ENCODE assay signal across 1 cellular context in the genomic region with DNA sequence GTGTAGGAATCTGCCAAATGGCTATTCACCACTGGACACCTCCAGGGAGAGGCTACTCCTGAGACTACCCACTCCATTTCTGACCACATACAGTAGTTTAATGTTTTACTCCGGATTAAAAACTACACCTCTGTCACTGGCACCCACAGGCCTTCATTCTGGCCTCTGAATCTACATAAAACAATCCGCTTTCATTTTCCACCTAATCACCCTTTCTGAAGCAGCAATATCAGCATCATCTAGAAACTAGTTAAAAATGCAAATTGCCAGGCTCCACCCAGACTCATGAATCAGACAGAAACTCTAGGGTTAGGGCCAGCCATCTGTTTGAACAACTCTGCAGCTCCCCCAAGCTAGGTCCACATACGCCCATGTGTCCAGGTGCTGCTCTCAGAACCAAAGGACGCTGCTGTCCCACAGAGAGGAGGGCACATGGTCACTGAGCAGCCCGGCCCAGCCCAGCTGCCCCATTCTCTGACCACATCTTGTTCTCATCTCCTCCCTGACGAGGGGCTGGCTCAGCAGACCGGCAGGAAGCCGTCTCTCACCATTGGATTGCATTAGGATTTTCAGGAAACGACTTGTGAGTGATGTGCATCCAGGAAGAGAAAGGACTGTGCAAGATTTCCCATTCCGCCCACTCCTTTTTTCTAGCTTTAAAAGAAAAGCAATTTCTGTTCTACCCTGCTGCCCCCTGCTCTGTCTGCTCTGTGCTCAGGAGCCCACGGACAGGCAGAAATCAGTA.
TF ChIP-seq lines count a peak whose summit lies in the region.

No MANE protein-coding gene starts in this region.

TF ChIP-seq in GM23338, 12 proteins besides CTCF, POLR2A, EP300 and RAD21 (continued from another document):
- TF ChIP-seq, protein P1, sequence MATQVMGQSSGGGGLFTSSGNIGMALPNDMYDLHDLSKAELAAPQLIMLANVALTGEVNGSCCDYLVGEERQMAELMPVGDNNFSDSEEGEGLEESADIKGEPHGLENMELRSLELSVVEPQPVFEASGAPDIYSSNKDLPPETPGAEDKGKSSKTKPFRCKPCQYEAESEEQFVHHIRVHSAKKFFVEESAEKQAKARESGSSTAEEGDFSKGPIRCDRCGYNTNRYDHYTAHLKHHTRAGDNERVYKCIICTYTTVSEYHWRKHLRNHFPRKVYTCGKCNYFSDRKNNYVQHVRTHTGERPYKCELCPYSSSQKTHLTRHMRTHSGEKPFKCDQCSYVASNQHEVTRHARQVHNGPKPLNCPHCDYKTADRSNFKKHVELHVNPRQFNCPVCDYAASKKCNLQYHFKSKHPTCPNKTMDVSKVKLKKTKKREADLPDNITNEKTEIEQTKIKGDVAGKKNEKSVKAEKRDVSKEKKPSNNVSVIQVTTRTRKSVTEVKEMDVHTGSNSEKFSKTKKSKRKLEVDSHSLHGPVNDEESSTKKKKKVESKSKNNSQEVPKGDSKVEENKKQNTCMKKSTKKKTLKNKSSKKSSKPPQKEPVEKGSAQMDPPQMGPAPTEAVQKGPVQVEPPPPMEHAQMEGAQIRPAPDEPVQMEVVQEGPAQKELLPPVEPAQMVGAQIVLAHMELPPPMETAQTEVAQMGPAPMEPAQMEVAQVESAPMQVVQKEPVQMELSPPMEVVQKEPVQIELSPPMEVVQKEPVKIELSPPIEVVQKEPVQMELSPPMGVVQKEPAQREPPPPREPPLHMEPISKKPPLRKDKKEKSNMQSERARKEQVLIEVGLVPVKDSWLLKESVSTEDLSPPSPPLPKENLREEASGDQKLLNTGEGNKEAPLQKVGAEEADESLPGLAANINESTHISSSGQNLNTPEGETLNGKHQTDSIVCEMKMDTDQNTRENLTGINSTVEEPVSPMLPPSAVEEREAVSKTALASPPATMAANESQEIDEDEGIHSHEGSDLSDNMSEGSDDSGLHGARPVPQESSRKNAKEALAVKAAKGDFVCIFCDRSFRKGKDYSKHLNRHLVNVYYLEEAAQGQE (IDR thresholded peaks at IDR 0.05; ENCODE audit: unreplicated experiment), result no peak
- TF ChIP-seq ZNF114 (CRISPR knock-in tag; IDR thresholded peaks at IDR 0.05) (no peak), NANOG (IDR thresholded peaks at IDR 0.05; ENCODE audit: borderline replicate concordance) (no peak), EZH2phosphoT487 (IDR thresholded peaks at IDR 0.05; ENCODE audit: unreplicated experiment) (no peak), ZNF331 (CRISPR knock-in tag; IDR thresholded peaks at IDR 0.05; ENCODE audit: low read depth) (no peak), POLR2AphosphoS5 (IDR thresholded peaks at IDR 0.05; ENCODE audit: low read depth) (no peak), EZH2 (IDR thresholded peaks at IDR 0.05; ENCODE audit: low read depth, unreplicated experiment) (no peak)
- TF ChIP-seq, protein P2, sequence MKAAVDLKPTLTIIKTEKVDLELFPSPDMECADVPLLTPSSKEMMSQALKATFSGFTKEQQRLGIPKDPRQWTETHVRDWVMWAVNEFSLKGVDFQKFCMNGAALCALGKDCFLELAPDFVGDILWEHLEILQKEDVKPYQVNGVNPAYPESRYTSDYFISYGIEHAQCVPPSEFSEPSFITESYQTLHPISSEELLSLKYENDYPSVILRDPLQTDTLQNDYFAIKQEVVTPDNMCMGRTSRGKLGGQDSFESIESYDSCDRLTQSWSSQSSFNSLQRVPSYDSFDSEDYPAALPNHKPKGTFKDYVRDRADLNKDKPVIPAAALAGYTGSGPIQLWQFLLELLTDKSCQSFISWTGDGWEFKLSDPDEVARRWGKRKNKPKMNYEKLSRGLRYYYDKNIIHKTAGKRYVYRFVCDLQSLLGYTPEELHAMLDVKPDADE (IDR thresholded peaks at IDR 0.05), result no peak
- TF ChIP-seq, protein P3, sequence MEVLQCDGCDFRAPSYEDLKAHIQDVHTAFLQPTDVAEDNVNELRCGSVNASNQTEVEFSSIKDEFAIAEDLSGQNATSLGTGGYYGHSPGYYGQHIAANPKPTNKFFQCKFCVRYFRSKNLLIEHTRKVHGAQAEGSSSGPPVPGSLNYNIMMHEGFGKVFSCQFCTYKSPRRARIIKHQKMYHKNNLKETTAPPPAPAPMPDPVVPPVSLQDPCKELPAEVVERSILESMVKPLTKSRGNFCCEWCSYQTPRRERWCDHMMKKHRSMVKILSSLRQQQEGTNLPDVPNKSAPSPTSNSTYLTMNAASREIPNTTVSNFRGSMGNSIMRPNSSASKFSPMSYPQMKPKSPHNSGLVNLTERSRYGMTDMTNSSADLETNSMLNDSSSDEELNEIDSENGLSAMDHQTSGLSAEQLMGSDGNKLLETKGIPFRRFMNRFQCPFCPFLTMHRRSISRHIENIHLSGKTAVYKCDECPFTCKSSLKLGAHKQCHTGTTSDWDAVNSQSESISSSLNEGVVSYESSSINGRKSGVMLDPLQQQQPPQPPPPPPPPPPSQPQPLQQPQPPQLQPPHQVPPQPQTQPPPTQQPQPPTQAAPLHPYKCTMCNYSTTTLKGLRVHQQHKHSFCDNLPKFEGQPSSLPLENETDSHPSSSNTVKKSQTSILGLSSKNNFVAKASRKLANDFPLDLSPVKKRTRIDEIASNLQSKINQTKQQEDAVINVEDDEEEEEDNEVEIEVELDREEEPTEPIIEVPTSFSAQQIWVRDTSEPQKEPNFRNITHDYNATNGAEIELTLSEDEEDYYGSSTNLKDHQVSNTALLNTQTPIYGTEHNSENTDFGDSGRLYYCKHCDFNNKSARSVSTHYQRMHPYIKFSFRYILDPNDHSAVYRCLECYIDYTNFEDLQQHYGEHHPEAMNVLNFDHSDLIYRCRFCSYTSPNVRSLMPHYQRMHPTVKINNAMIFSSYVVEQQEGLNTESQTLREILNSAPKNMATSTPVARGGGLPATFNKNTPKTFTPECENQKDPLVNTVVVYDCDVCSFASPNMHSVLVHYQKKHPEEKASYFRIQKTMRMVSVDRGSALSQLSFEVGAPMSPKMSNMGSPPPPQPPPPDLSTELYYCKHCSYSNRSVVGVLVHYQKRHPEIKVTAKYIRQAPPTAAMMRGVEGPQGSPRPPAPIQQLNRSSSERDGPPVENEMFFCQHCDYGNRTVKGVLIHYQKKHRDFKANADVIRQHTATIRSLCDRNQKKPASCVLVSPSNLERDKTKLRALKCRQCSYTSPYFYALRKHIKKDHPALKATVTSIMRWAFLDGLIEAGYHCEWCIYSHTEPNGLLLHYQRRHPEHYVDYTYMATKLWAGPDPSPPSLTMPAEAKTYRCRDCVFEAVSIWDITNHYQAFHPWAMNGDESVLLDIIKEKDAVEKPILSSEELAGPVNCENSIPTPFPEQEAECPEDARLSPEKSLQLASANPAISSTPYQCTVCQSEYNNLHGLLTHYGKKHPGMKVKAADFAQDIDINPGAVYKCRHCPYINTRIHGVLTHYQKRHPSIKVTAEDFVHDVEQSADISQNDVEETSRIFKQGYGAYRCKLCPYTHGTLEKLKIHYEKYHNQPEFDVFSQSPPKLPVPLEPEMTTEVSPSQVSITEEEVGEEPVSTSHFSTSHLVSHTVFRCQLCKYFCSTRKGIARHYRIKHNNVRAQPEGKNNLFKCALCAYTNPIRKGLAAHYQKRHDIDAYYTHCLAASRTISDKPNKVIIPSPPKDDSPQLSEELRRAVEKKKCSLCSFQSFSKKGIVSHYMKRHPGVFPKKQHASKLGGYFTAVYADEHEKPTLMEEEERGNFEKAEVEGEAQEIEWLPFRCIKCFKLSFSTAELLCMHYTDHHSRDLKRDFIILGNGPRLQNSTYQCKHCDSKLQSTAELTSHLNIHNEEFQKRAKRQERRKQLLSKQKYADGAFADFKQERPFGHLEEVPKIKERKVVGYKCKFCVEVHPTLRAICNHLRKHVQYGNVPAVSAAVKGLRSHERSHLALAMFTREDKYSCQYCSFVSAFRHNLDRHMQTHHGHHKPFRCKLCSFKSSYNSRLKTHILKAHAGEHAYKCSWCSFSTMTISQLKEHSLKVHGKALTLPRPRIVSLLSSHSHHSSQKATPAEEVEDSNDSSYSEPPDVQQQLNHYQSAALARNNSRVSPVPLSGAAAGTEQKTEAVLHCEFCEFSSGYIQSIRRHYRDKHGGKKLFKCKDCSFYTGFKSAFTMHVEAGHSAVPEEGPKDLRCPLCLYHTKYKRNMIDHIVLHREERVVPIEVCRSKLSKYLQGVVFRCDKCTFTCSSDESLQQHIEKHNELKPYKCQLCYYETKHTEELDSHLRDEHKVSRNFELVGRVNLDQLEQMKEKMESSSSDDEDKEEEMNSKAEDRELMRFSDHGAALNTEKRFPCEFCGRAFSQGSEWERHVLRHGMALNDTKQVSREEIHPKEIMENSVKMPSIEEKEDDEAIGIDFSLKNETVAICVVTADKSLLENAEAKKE (CRISPR knock-in tag; IDR thresholded peaks at IDR 0.05), result no peak
